Comparison of ENCODE assay signal across 9 cellular contexts in genomic region chr9:110257097-110257955, GRCh38. TPM values are rescaled to one million over a fixed set of nuclear protein-coding genes. Genes with fewer than 3 reads are reported as not detected.
DNase-seq lines count a peak whose midpoint lies in the region; ATAC-seq and TF ChIP-seq lines count a peak whose summit lies in the region.
"Had no signal": no experiment of that assay in that cellular context is flagged by ENCODE, and none has a peak within 500 bp of the region (broad histone marks: within the 10 kb centered on the region; RNA-seq: fewer than 3 reads in every experiment).

No MANE protein-coding gene starts in this region.

- no peak overlapping the region for H2BK120ac ChIP-seq in neuronal stem cell (ENCODE audit: low read depth, low read length)

- no peak overlapping the region for H3K23ac ChIP-seq in neuronal stem cell (ENCODE audit: low read depth, low read length, poor library complexity)

- H3K4me2 ChIP-seq in neuronal stem cell (ENCODE audit: insufficient read depth, low read length, poor library complexity, severe bottlenecking) = peak overlapping the region; percentile 72

- no peak overlapping the region for H2BK15ac ChIP-seq in neuronal stem cell (ENCODE audit: low read length)

- H3K27ac ChIP-seq in foreskin keratinocyte (peak overlapping the region; percentile 90), neuronal stem cell (replicated peaks; ENCODE audit: low read length) (no peak overlapping the region)

- H3K18ac ChIP-seq in neuronal stem cell (ENCODE audit: low read length) = no peak overlapping the region

- H3K27me3 Mint-ChIP-seq in activated CD4-positive, alpha-beta T cell treated with anti-CD3 and anti-CD28 coated beads, Interleukin-2, amount 10 ng/mL, durations not matched to agents 24 days and 14 days = peaks cover 6% of the 10 kb centered on the region
- no peaks in the 10 kb centered on the region for H3K27me3 Mint-ChIP-seq in activated CD8-positive, alpha-beta T cell treated with anti-CD3 and anti-CD28 coated beads for 36 hours

- H2AK5ac ChIP-seq in neuronal stem cell (ENCODE audit: low read depth, low read length) = no peak overlapping the region

- peaks cover 41% of the 10 kb centered on the region for H3K4me1 Mint-ChIP-seq in activated CD4-positive, alpha-beta T cell treated with anti-CD3 and anti-CD28 coated beads, Interleukin-2, amount 10 ng/mL, durations not matched to agents 24 days and 14 days
- H3K4me1 Mint-ChIP-seq in activated CD8-positive, alpha-beta T cell treated with anti-CD3 and anti-CD28 coated beads for 36 hours (ENCODE audit: low read depth) = peaks cover 40% of the 10 kb centered on the region

- H3K4me3 Mint-ChIP-seq in activated CD4-positive, alpha-beta T cell treated with anti-CD3 and anti-CD28 coated beads, Interleukin-2, amount 10 ng/mL, durations not matched to agents 24 days and 14 days = peak overlapping the region; percentile 96
- H3K4me3 Mint-ChIP-seq in activated CD8-positive, alpha-beta T cell treated with anti-CD3 and anti-CD28 coated beads for 36 hours = peak overlapping the region; percentile 96

- POLR2A ChIA-PET in activated CD8-positive, alpha-beta T cell treated with anti-CD3 and anti-CD28 coated beads for 36 hours (lab: Charles Lee) = interaction anchor here (0.6 to 2.4 kb wide), 4 partner anchors 11 to 109 kb away, joined by 3 to 10 read pairs (median 6); no protein-coding TSS in a partner anchor

- no peak overlapping the region for H2BK5ac ChIP-seq in neuronal stem cell (ENCODE audit: low read length)

- no peak for TF ChIP-seq CTCF in activated CD8-positive, alpha-beta T cell treated with anti-CD3 and anti-CD28 coated beads for 36 hours (IDR thresholded peaks at IDR 0.05)
- no peak for TF ChIP-seq CTCF in foreskin keratinocyte (conservative IDR thresholded peaks at IDR 0.05)

- no peak overlapping the region for H4K8ac ChIP-seq in neuronal stem cell (ENCODE audit: low read depth, low read length)

- H3K9ac ChIP-seq in neuronal stem cell (ENCODE audit: low read depth, low read length, poor library complexity) = no peak overlapping the region

- peaks cover 42% of the 10 kb centered on the region for H3K4me1 ChIP-seq in foreskin keratinocyte
- H3K4me1 ChIP-seq in neuronal stem cell (ENCODE audit: control insufficient read depth in 2 of 2, insufficient read depth in 1 of 2, low read depth in 1 of 2, low read length in 2 of 2) = peaks cover 6 to 10% of the 10 kb centered on the region in 2 donors

- H3K36me3 Mint-ChIP-seq in activated CD4-positive, alpha-beta T cell treated with anti-CD3 and anti-CD28 coated beads, Interleukin-2, amount 10 ng/mL, durations not matched to agents 24 days and 14 days (ENCODE audit: low read depth) = peaks cover 26% of the 10 kb centered on the region
- H3K36me3 Mint-ChIP-seq in activated CD8-positive, alpha-beta T cell treated with anti-CD3 and anti-CD28 coated beads for 36 hours (ENCODE audit: low read depth) = peaks cover 30% of the 10 kb centered on the region

- ATAC-seq in HG03432 (IDR thresholded peaks at IDR 0.05; ENCODE audit: unreplicated experiment) (peak; percentile 5), foreskin keratinocyte (no peak)
- no peak for ATAC-seq in activated CD8-positive, alpha-beta T cell treated with anti-CD3 and anti-CD28 coated beads for 36 hours

- peak overlapping the region; percentile 97 for H3K27ac Mint-ChIP-seq in activated CD4-positive, alpha-beta T cell treated with anti-CD3 and anti-CD28 coated beads, Interleukin-2, amount 10 ng/mL, durations not matched to agents 24 days and 14 days
- H3K27ac Mint-ChIP-seq in activated CD8-positive, alpha-beta T cell treated with anti-CD3 and anti-CD28 coated beads for 36 hours = peak overlapping the region; percentile 99

- peak overlapping the region; percentile 100 for H2AFZ ChIP-seq in neuronal stem cell (ENCODE audit: low read length)

- H2BK12ac ChIP-seq in neuronal stem cell (ENCODE audit: low read length) = no peak overlapping the region

- no peak overlapping the region for H3K4ac ChIP-seq in neuronal stem cell (ENCODE audit: low read length)

- H3K4me3 ChIP-seq in neuronal stem cell (ENCODE audit: low read length in 2 of 2) = peak overlapping the region; percentile 94 to 97

- H3K9me3 Mint-ChIP-seq in activated CD4-positive, alpha-beta T cell treated with anti-CD3 and anti-CD28 coated beads, Interleukin-2, amount 10 ng/mL, durations not matched to agents 24 days and 14 days = no peaks in the 10 kb centered on the region
- H3K9me3 Mint-ChIP-seq in activated CD8-positive, alpha-beta T cell treated with anti-CD3 and anti-CD28 coated beads for 36 hours = no peaks in the 10 kb centered on the region

- H3K27me3 ChIP-seq in foreskin keratinocyte = no peaks in the 10 kb centered on the region
- no peaks in the 10 kb centered on the region for H3K27me3 ChIP-seq in neuronal stem cell (ENCODE audit: control insufficient read depth in 3 of 3, insufficient read depth in 3 of 3, low read depth in 1 of 3, low read length in 3 of 3)

- H4K91ac ChIP-seq in neuronal stem cell (ENCODE audit: low read depth, low read length, poor library complexity) = no peak overlapping the region

- H3K36me3 ChIP-seq in neuronal stem cell (replicated peaks in 1 of 2; ENCODE audit: control insufficient read depth in 2 of 2, insufficient read depth in 2 of 2, low read length in 2 of 2) = no peaks in the 10 kb centered on the region

- no peak for DNase-seq in activated CD4-positive, alpha-beta T cell treated with anti-CD3 and anti-CD28 coated beads, Interleukin-2, amount 10 ng/mL, durations not matched to agents 24 days and 14 days
- DNase-seq in activated CD4-positive, alpha-beta T cell treated with anti-CD3 and anti-CD28 coated beads for 1 hour = no peak
- DNase-seq in activated CD8-positive, alpha-beta T cell treated with anti-CD3 and anti-CD28 coated beads for 36 hours = peak; percentile 12
- DNase-seq in foreskin keratinocyte = peak in 1 of 2 donors; percentile 42
- DNase-seq in neuronal stem cell (ENCODE audit: low spot score) = no peak
- no peak for DNase-seq in cortex of kidney (lab: John Stamatoyannopoulos, UW)
- DNase-seq in NCI-H1048 (lab: John Stamatoyannopoulos, UW) = no peak

- no peaks in the 10 kb centered on the region for H3K9me3 ChIP-seq in neuronal stem cell (replicated peaks in 1 of 2; ENCODE audit: control insufficient read depth in 2 of 2, insufficient read depth in 1 of 2, low read depth in 1 of 2, low read length in 2 of 2)

- intact Hi-C loops in activated CD4-positive, alpha-beta T cell treated with anti-CD3 and anti-CD28 coated beads, Interleukin-2, amount 10 ng/mL, durations not matched to agents 24 days and 14 days (cut with micrococcal nuclease) = loop anchor here (2.0 to 10.0 kb wide), 6 partner anchors 110 to 1323 kb away; partner anchors contain the start of genes ABITRAM, CTNNAL1, ELP1 and TMEM245
- intact Hi-C loops in activated CD8-positive, alpha-beta T cell treated with anti-CD3 and anti-CD28 coated beads for 36 hours (cut with micrococcal nuclease) = no loop called here

- WGBS in neuronal stem cell (ENCODE audit: extremely low coverage in 2 of 2, insufficient read length in 2 of 2, insufficient replicate concordance in 1 of 2), 2 donors = no CpG with 5 or more reads among the region's 15 CpGs

- no peak overlapping the region for H3K14ac ChIP-seq in neuronal stem cell (ENCODE audit: low read length)

- peaks cover 8% of the 10 kb centered on the region for H3K79me1 ChIP-seq in neuronal stem cell (ENCODE audit: low read depth, low read length)

- CTCF ChIA-PET in activated CD8-positive, alpha-beta T cell treated with anti-CD3 and anti-CD28 coated beads for 36 hours (lab: Charles Lee) = interaction anchor here (1.6 to 1.7 kb wide), 2 partner anchors 24 to 366 kb away, joined by 3 to 8 read pairs; no protein-coding TSS in a partner anchor

RNA-seq across cellular contexts. Expression of gene TXN, which starts 1.0 kb away (rescaled TPM):
- 463 TPM in 2 replicates for total RNA-seq in activated CD4-positive, alpha-beta T cell treated with anti-CD3 and anti-CD28 coated beads, Interleukin-2, amount 10 ng/mL, durations not matched to agents 24 days and 14 days
- total RNA-seq in activated CD8-positive, alpha-beta T cell treated with anti-CD3 and anti-CD28 coated beads for 36 hours = 100 to 1,000 TPM; 398 to 407 TPM
- 448 and 462 TPM in 2 replicates for total RNA-seq in foreskin keratinocyte
- 704 and 712 TPM in 2 replicates for polyA plus RNA-seq in foreskin keratinocyte
- 319 TPM for polyA plus RNA-seq in neuronal stem cell (2013, experiment 1 of 2)
- polyA plus RNA-seq in neuronal stem cell (2013, experiment 2 of 2) = 332 TPM

RNA-seq across cellular contexts. Expression of gene C9orf152, which starts 49.4 kb away (rescaled TPM):
- total RNA-seq in activated CD4-positive, alpha-beta T cell treated with anti-CD3 and anti-CD28 coated beads, Interleukin-2, amount 10 ng/mL, durations not matched to agents 24 days and 14 days = not detected in 2 replicates
- not detected for total RNA-seq in activated CD8-positive, alpha-beta T cell treated with anti-CD3 and anti-CD28 coated beads for 36 hours
- total RNA-seq in foreskin keratinocyte = not detected in 2 replicates
- not detected in 2 replicates for polyA plus RNA-seq in foreskin keratinocyte
- not detected for polyA plus RNA-seq in neuronal stem cell (2013, experiment 1 of 2)
- not detected for polyA plus RNA-seq in neuronal stem cell (2013, experiment 2 of 2)
- total RNA-seq: myocyte had no signal
